Comparison of ENCODE assay signal across 14 cellular contexts in genomic region chr9:68307654-68308053, GRCh38. TPM values are rescaled to one million over a fixed set of nuclear protein-coding genes. Genes with fewer than 3 reads are reported as not detected.
"Had no signal": no experiment of that assay in that cellular context is flagged by ENCODE, and none has a peak within 500 bp of the region (broad histone marks: within the 10 kb centered on the region; RNA-seq: fewer than 3 reads in every experiment).

No MANE protein-coding gene starts in this region.

RNA-seq across cellular contexts. Expression of gene FOXD4L3, which starts 5.0 kb away (rescaled TPM):
- total RNA-seq: adrenal gland; astrocyte; dermis microvascular lymphatic vessel endothelial cell; esophagus muscularis mucosa; gastrocnemius medialis; left ventricle myocardium inferior; myocyte; osteoblast; prostate gland; right atrium auricular region; T-helper 2 cell treated with Interferon-gamma antibody and Interleukin-4, amounts not matched to agents 100 ng/mL and 5 ng/mL, for 36 hours; testis had no signal

RNA-seq across cellular contexts. Expression of gene PGM5, which starts 48.8 kb away (rescaled TPM):
- total RNA-seq: activated naive CD4-positive, alpha-beta T cell treated with anti-CD3 and anti-CD28 coated beads, Interleukin-2, amount 50 U/mL, for 72 hours; T-helper 2 cell treated with Interferon-gamma antibody and Interleukin-4, amounts not matched to agents 100 ng/mL and 5 ng/mL, for 36 hours had no signal
- polyA plus RNA-seq: SK-N-SH had no signal
